Comparison of ENCODE assay signal across 1 cellular context in genomic region chr6:154307147-154307546, GRCh38. TPM values are rescaled to one million over a fixed set of nuclear protein-coding genes. Genes with fewer than 3 reads are reported as not detected.
"Had no signal": no experiment of that assay in that cellular context is flagged by ENCODE, and none has a peak within 500 bp of the region (broad histone marks: within the 10 kb centered on the region; RNA-seq: fewer than 3 reads in every experiment).

No MANE protein-coding gene starts in this region.

RNA-seq across cellular contexts. Expression of gene IPCEF1, which starts 49.5 kb away (rescaled TPM):
- total RNA-seq: HT-29 had no signal
